In genomic region chr1:54870869-54871268, GRCh38 we compare ENCODE assay signal across 17 cellular contexts. TPM values are rescaled to one million over a fixed set of nuclear protein-coding genes. Genes with fewer than 3 reads are reported as not detected.
DNase-seq lines count a peak whose midpoint lies in the region; ATAC-seq, FAIRE-seq and TF ChIP-seq lines count a peak whose summit lies in the region.
"Had no signal": no experiment of that assay in that cellular context is flagged by ENCODE, and none has a peak within 500 bp of the region (broad histone marks: within the 10 kb centered on the region; RNA-seq: fewer than 3 reads in every experiment).

No MANE protein-coding gene starts in this region.

- TF ChIP-seq POLR2A in A549 (IDR thresholded peaks at IDR 0.05; ENCODE audit: low read length): no peak
- TF ChIP-seq POLR2A in adrenal gland (IDR thresholded peaks at IDR 0.05): no peak
- TF ChIP-seq POLR2A in prostate gland (IDR thresholded peaks at IDR 0.05): no peak

- no peak for TF ChIP-seq EP300 in A549 (IDR thresholded peaks at IDR 0.05)

- intact Hi-C loops in adrenal gland (cut with DNase I): no loop called here
- intact Hi-C loops in prostate gland (cut with DNase I): no loop called here

- DNase-seq in A549 (ENCODE audit: low read depth in 1 of 2, low spot score in 1 of 2) (no peak), adrenal gland (no peak), islet precursor cell (peak; percentile 18), substantia nigra (lab: John Stamatoyannopoulos, UW) (no peak), prostate gland (ENCODE audit: low spot score) (no peak), D341Med (ENCODE audit: low spot score) (no peak), NCI-H2196 treated with DMSO at 0.1 percent for 48 hours (lab: John Stamatoyannopoulos, UW; ENCODE audit: unreplicated experiment) (no peak)
- DNase-seq: ACHN; BE2C; CD4-positive, CD25-positive, alpha-beta regulatory T cell; CD8-positive, alpha-beta memory T cell; COR-L47 had no signal

- no peak for TF ChIP-seq RAD21 in A549 (conservative IDR thresholded peaks at IDR 0.05 in 1 of 2, IDR thresholded peaks at IDR 0.05 in 1 of 2)

- TF ChIP-seq CTCF in A549 (IDR thresholded peaks at IDR 0.05) (no peak), adrenal gland (IDR thresholded peaks at IDR 0.05) (no peak), prostate gland (IDR thresholded peaks at IDR 0.05) (no peak)

- ATAC-seq in A549: no peak

- no peak overlapping the region for H3K4me3 ChIP-seq in A549
- H3K4me3 ChIP-seq in adrenal gland: no peak overlapping the region
- H3K4me3 ChIP-seq in prostate gland: no peak overlapping the region
- H3K4me3 ChIP-seq: HAP-1 had no signal

- H3K9me3 ChIP-seq in A549 (no peaks in the 10 kb centered on the region), adrenal gland (replicated peaks in 1 of 3) (no peaks in the 10 kb centered on the region), prostate gland (no peaks in the 10 kb centered on the region)
- H3K9me3 ChIP-seq: BE2C, HAP-1 had no signal

- no peaks in the 10 kb centered on the region for H3K27me3 ChIP-seq in adrenal gland
- no peaks in the 10 kb centered on the region for H3K27me3 ChIP-seq in prostate gland (replicated peaks; ENCODE audit: insufficient read depth)
- H3K27me3 ChIP-seq: BE2C had no signal

- H3K27ac ChIP-seq in A549: no peak overlapping the region
- H3K27ac ChIP-seq in adrenal gland: peak overlapping the region in 3 of 5 donors; percentile 31 to 65 (median 59)
- peak overlapping the region; percentile 73 for H3K27ac ChIP-seq in substantia nigra (ENCODE audit: low read depth, low read length, poor library complexity, severe bottlenecking)
- no peak overlapping the region for H3K27ac ChIP-seq in prostate gland

- FAIRE-seq in A549 (lab: Jason Lieb, UNC): no peak
- FAIRE-seq: D721Med, G401.6, GM12891, GM19239 had no signal

- H3K4me1 ChIP-seq in A549 (peaks cover 53% of the 10 kb centered on the region), adrenal gland (replicated peaks in 1 of 2) (peaks cover 0 to 63% of the 10 kb centered on the region in 2 donors), prostate gland (replicated peaks) (no peaks in the 10 kb centered on the region)
- H3K4me1 ChIP-seq: BE2C, HAP-1 had no signal

- CTCF ChIA-PET in A549 (lab: Yijun Ruan, JAX): interaction anchor here (1.0 kb wide), 1 partner anchor 15 kb away, joined by 3 read pairs; no protein-coding TSS in a partner anchor

- POLR2A ChIA-PET in A549 (lab: Yijun Ruan, JAX): no interaction called here

- 88% methylated on average over 2 of the region's 2 CpGs for WGBS in A549 (ENCODE audit: missing lambda C conversion rate)
- 80 to 100% (median 86%) methylated on average over 2 of the region's 2 CpGs for WGBS in adrenal gland, 4 donors
- 98% methylated on average over 2 of the region's 2 CpGs for WGBS in prostate gland

- no peak overlapping the region for H3K4me2 ChIP-seq in A549

- H3K36me3 ChIP-seq in adrenal gland (replicated peaks in 1 of 2) (peaks cover 0 to 88% of the 10 kb centered on the region in 2 donors), prostate gland (no peaks in the 10 kb centered on the region)

TF ChIP-seq in A549, 52 proteins besides CTCF, POLR2A, EP300 and RAD21:
- no peak for TF ChIP-seq ZFP36 (IDR thresholded peaks at IDR 0.05; ENCODE audit: borderline replicate concordance, partially characterized antibody)
- TF ChIP-seq KDM1A (IDR thresholded peaks at IDR 0.05; ENCODE audit: low read depth): peak; percentile 59; the same call in 1 of the 2 replicates

RNA-seq across cellular contexts. Expression of gene DHCR24, which starts 16.1 kb away (rescaled TPM):
- 29.9 and 60.3 TPM in 2 replicates for polyA plus RNA-seq in A549 (2011; rRNA removed)
- polyA plus RNA-seq in A549 (2012; cell fraction: cytosol; rRNA removed): 18.5 and 20.6 TPM in 2 replicates
- polyA plus RNA-seq in A549 (2012; cell fraction: nucleus; rRNA removed): 32.5 and 39.4 TPM in 2 replicates
- polyA plus RNA-seq in A549 (2017; fragmentation: RNase III; extraction: RNeasy Plus Mini Kit Qiagen cat#74134 plus additional on column Dnase treatment): 20.4 to 33.3 TPM (median 30.2 TPM) in 3 replicates
- polyA minus RNA-seq in A549 (2011; rRNA and poly(A)+ RNA removed): 126 and 134 TPM in 2 replicates
- 1,000 to 10,000 TPM; 1,178 to 4,240 (median 2,741) TPM for total RNA-seq in adrenal gland
- 1,000 to 10,000 TPM in 1 of 3 donors, 100 to 1,000 TPM in 2; 138 to 3,356 (median 348) TPM for polyA plus RNA-seq in adrenal gland
- 100 to 1,000 TPM; 152 to 154 TPM for total RNA-seq in prostate gland

Comparison
In these comparisons a context has a peak if more than half of its experiments do, and no peak if none do; other contexts are left out.
1. H3K27ac ChIP-seq: peak in adrenal gland (3 of 5) and substantia nigra (single experiment); none in A549 (0 of 2) and prostate gland (0 of 2).
2. RNA of gene DHCR24, which starts 16.1 kb away (total RNA-seq): 1,178 to 4,240 TPM in adrenal gland; 152 to 154 TPM in prostate gland; every median in the first group is over 4 times any median in the second.